15 cellular contexts compared by ENCODE assay signal in the genomic region with DNA sequence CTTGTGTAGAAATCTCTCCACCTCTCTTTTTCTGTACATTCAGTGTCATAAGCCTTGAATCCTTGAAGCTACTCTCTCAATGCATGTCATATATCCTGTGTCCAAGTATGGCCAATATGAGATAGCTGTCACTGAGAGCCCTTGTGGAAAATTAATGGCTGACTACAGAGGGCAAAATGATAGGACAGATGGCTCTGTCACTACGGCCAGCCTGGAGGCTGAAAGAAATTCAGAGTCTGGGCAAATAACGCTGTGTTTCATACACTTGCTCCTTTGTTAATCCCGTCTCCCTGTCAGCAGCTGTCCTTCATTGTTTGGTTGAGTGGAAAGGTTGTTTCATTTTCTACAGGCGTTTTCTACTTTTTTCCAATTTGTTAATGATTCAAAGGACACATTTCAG.
DNase-seq lines count a peak whose midpoint lies in the region.
"Had no signal": no experiment of that assay in that cellular context is flagged by ENCODE, and none has a peak within 500 bp of the region (broad histone marks: within the 10 kb centered on the region; RNA-seq: fewer than 3 reads in every experiment).

No MANE protein-coding gene starts in this region.

- DNase-seq in DMS53 (lab: John Stamatoyannopoulos, UW) (peak; percentile 68), NCI-H524 treated with DMSO at 0.1 percent for 48 hours (lab: John Stamatoyannopoulos, UW) (peak; percentile 84), globus pallidus (ENCODE audit: low spot score) (peak; percentile 52), pons (ENCODE audit: low spot score) (peak; percentile 86), DMS153 treated with DMSO at 0.1 percent for 48 hours (lab: John Stamatoyannopoulos, UW; ENCODE audit: unreplicated experiment) (no peak), GM03348 (ENCODE audit: low spot score) (no peak), DMS79 (lab: John Stamatoyannopoulos, UW) (no peak)
- DNase-seq: ACHN, AML-193, DMS79 treated with DMSO at 0.1 percent for 48 hours, HCEC 1CT, IMR-90, Karpas-422, NCI-H1105 treated with DMSO at 0.1 percent for 48 hours, NCI-H1694 treated with DMSO at 0.1 percent for 48 hours had no signal

Comparison
In these comparisons a context has a peak if more than half of its experiments do, and no peak if none do; other contexts are left out.
1. DNase-seq: peak in DMS53 (single experiment), NCI-H524 treated with DMSO at 0.1 percent for 48 hours (single experiment), globus pallidus (single experiment) and pons (single experiment); none in DMS153 treated with DMSO at 0.1 percent for 48 hours (single experiment), GM03348 (single experiment) and DMS79 (single experiment).